In the genomic region with DNA sequence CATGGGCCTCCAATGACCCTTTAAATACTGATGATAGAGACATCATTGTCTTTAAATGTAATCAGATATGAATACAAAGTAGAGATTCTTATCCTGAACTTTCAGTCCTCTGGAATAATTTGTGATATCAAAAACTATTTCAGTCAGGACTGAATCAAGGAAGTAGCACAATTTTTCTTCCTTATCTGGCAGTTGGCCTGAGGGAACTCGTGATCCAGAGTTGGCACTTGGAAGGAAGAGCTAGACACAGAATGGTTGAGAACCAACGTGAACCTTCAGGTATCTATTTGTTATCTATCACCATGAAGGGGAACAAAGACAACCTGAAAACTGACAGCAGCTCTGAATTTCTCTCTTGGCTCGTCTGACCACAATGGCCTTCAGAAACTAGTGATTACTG, we compare ENCODE assay signal across 17 cellular contexts.
DNase-seq lines count a peak whose midpoint lies in the region; ATAC-seq and TF ChIP-seq lines count a peak whose summit lies in the region.
"Had no signal": no experiment of that assay in that cellular context is flagged by ENCODE, and none has a peak within 500 bp of the region (broad histone marks: within the 10 kb centered on the region; RNA-seq: fewer than 3 reads in every experiment).

No MANE protein-coding gene starts in this region.

- H3K4me2 ChIP-seq in mesendoderm (ENCODE audit: low read length), result no peak overlapping the region
- H3K4me2 ChIP-seq: BLaER1 had no signal

- H3K4me1 ChIP-seq in mesendoderm (ENCODE audit: control insufficient read depth, low read depth, low read length), result no peaks in the 10 kb centered on the region
- H3K4me1 ChIP-seq: BE2C, BLaER1, Caco-2 had no signal

- H3K18ac ChIP-seq in mesendoderm (ENCODE audit: low read length), result no peak overlapping the region

- no peaks in the 10 kb centered on the region for H3K79me1 ChIP-seq in mesendoderm (ENCODE audit: low read length)

- no peak overlapping the region for H2BK15ac ChIP-seq in mesendoderm (replicated peaks; ENCODE audit: low read depth)

- WGBS in mesendoderm (ENCODE audit: extremely low coverage, insufficient coverage, low lambda C conversion rate), result no CpG with 5 or more reads among the region's 3 CpGs

- H3K4me3 ChIP-seq in LNCaP clone FGC (ENCODE audit: low read depth, low read length), result no peak overlapping the region
- H3K4me3 ChIP-seq in mesendoderm (ENCODE audit: low read length), result no peak overlapping the region
- H3K4me3 ChIP-seq: BLaER1 had no signal

- H2BK5ac ChIP-seq in mesendoderm (ENCODE audit: low read length), result no peak overlapping the region

- no peak overlapping the region for H4K5ac ChIP-seq in mesendoderm (ENCODE audit: low read length)

- ATAC-seq in GM18505 (IDR thresholded peaks at IDR 0.05; ENCODE audit: unreplicated experiment), result no peak

- DNase-seq in LNCaP clone FGC (ENCODE audit: low read depth) (peak; percentile 8), mesendoderm (peak; percentile 10), HK-2 (ENCODE audit: unreplicated experiment) (no peak), retina (no peak)
- DNase-seq: 8988T; ACHN; BE2C; C1 segment of cervical spinal cord; Caco-2; Calu3; CD4-positive, alpha-beta memory T cell; CD4-positive, CD25-positive, alpha-beta regulatory T cell; CD8-positive, alpha-beta memory T cell; DMS79 treated with DMSO at 0.1 percent for 48 hours; GF-D8 had no signal

- H3K56ac ChIP-seq in mesendoderm (ENCODE audit: low read length), result no peak overlapping the region

- no peak for TF ChIP-seq POLR2A in GM18505 (IDR thresholded peaks at IDR 0.05; ENCODE audit: borderline replicate concordance, extremely low read depth, insufficient read depth, insufficient read length)

- no peaks in the 10 kb centered on the region for H3K36me3 ChIP-seq in mesendoderm (ENCODE audit: control insufficient read depth, insufficient read depth, low read length)
- H3K36me3 ChIP-seq: BE2C, BLaER1 had no signal

- H4K8ac ChIP-seq in mesendoderm (ENCODE audit: low read depth, low read length), result no peak overlapping the region

- no peaks in the 10 kb centered on the region for H3K27me3 ChIP-seq in mesendoderm (ENCODE audit: insufficient read depth, low read length, poor library complexity)
- H3K27me3 ChIP-seq: BE2C, BLaER1 had no signal

- no peak overlapping the region for H3K9ac ChIP-seq in mesendoderm (ENCODE audit: low read length)
- H3K9ac ChIP-seq: BLaER1 had no signal

- no peak overlapping the region for H2BK120ac ChIP-seq in mesendoderm (ENCODE audit: low read depth, low read length)

- no peak for TF ChIP-seq CTCF in LNCaP clone FGC (IDR thresholded peaks at IDR 0.05; ENCODE audit: control insufficient read depth, extremely low read depth, insufficient read depth)

- no peak overlapping the region for H3K23ac ChIP-seq in mesendoderm (ENCODE audit: low read length)

- no peak overlapping the region for H2AK5ac ChIP-seq in mesendoderm (ENCODE audit: low read length)

- H3K4ac ChIP-seq in mesendoderm (ENCODE audit: low read depth, low read length), result no peak overlapping the region

- H3K27ac ChIP-seq in mesendoderm (ENCODE audit: low read depth, low read length), result no peak overlapping the region
- H3K27ac ChIP-seq: BLaER1 had no signal

- no peaks in the 10 kb centered on the region for H3K79me2 ChIP-seq in mesendoderm (ENCODE audit: control insufficient read depth, insufficient read depth, low read length)

Comparison
In these comparisons a context has a peak if more than half of its experiments do, and no peak if none do; other contexts are left out.
1. DNase-seq: peak in LNCaP clone FGC (single experiment) and mesendoderm (single experiment); none in HK-2 (single experiment) and retina (single experiment).